Comparison of ENCODE assay signal across 16 cellular contexts in genomic region chr2:15731213-15731888, GRCh38.
DNase-seq lines count a peak whose midpoint lies in the region; ATAC-seq and TF ChIP-seq lines count a peak whose summit lies in the region.
"Had no signal": no experiment of that assay in that cellular context is flagged by ENCODE, and none has a peak within 500 bp of the region (broad histone marks: within the 10 kb centered on the region; RNA-seq: fewer than 3 reads in every experiment).

No MANE protein-coding gene starts in this region.

- H2BK15ac ChIP-seq in H9 (ENCODE audit: low read depth, low read length) = no peak overlapping the region

- H3T11ph ChIP-seq in H9 (ENCODE audit: low read length) = no peak overlapping the region

- H2BK5ac ChIP-seq in H9 (ENCODE audit: insufficient read length, low read length) = no peak overlapping the region

- H3K4me2 ChIP-seq in H9 (ENCODE audit: insufficient read depth, insufficient read length, low read length) (no peak overlapping the region), smooth muscle cell (peak overlapping the region; percentile 7)
- H3K4me2 ChIP-seq: PC-9 had no signal

- no peak overlapping the region for H3K4ac ChIP-seq in H9 (ENCODE audit: low read depth, low read length)

- no peak overlapping the region for H3K27ac ChIP-seq in H9 (ENCODE audit: insufficient read length, low read depth, low read length)
- H3K27ac ChIP-seq in SJCRH30 = peak overlapping the region; percentile 94
- no peak overlapping the region for H3K27ac ChIP-seq in smooth muscle cell (ENCODE audit: low read depth)
- H3K27ac ChIP-seq in endodermal cell (ENCODE audit: low read depth, low read length) = no peak overlapping the region
- H3K27ac ChIP-seq: PC-9 had no signal

- TF ChIP-seq CTCF in H9 (conservative IDR thresholded peaks at IDR 0.05) = no peak
- TF ChIP-seq CTCF in smooth muscle cell (IDR thresholded peaks at IDR 0.05; ENCODE audit: borderline replicate concordance, insufficient read depth, poor library complexity, severe bottlenecking) = no peak
- TF ChIP-seq CTCF in endodermal cell (conservative IDR thresholded peaks at IDR 0.05) = no peak

- no peak overlapping the region for H3K4me3 Mint-ChIP-seq in H9
- H3K4me3 Mint-ChIP-seq in memory B cell = no peak overlapping the region
- H3K4me3 Mint-ChIP-seq in endodermal cell = no peak overlapping the region
- no peak overlapping the region for H3K4me3 Mint-ChIP-seq in activated T-helper 1 cell treated with anti-CD3 and anti-CD28 coated beads, Interleukin-12 subunit alpha, Interleukin-12 subunit beta, Interleukin-2, Interleukin-4 antibody, amounts not matched to agents 30 ng/mL and 10 ng/mL and 1 ng/mL, durations not matched to agents 14 hours and 24 hours and 36 hours
- H3K4me3 Mint-ChIP-seq: CD8-positive, alpha-beta T cell had no signal

- no peak overlapping the region for H3K23ac ChIP-seq in H9 (ENCODE audit: insufficient read length, low read depth, low read length)

- DNase-seq in H9 (peak; percentile 15), SJCRH30 (no peak), memory B cell (ENCODE audit: low spot score in 2 of 2) (no peak), smooth muscle cell (lab: John Stamatoyannopoulos, UW; ENCODE audit: unreplicated experiment) (no peak), NCI-H146 treated with DMSO at 0.1 percent for 48 hours (lab: John Stamatoyannopoulos, UW; ENCODE audit: unreplicated experiment) (no peak), GDM1 (lab: John Stamatoyannopoulos, UW) (no peak), endodermal cell (no peak)
- DNase-seq in activated T-helper 1 cell treated with anti-CD3 and anti-CD28 coated beads, Interleukin-12 subunit alpha, Interleukin-12 subunit beta, Interleukin-2, Interleukin-4 antibody, amounts not matched to agents 30 ng/mL and 10 ng/mL and 1 ng/mL, durations not matched to agents 14 hours and 24 hours and 36 hours (ENCODE audit: low spot score) = no peak
- DNase-seq: CD8-positive, alpha-beta T cell; KG1; NCI-H1092 treated with DMSO at 0.1 percent for 48 hours; NCI-H1694 treated with DMSO at 0.1 percent for 48 hours; NCI-H2081 treated with DMSO at 0.1 percent for 48 hours; NCI-H446 treated with DMSO at 0.1 percent for 48 hours; NCI-H526 treated with DMSO at 0.1 percent for 48 hours had no signal

- H3K9me3 ChIP-seq in H9 (ENCODE audit: control insufficient read depth, low read depth, low read length) (no peaks in the 10 kb centered on the region), SJCRH30 (replicated peaks) (no peaks in the 10 kb centered on the region), smooth muscle cell (replicated peaks; ENCODE audit: low read depth) (no peaks in the 10 kb centered on the region), endodermal cell (ENCODE audit: control insufficient read depth, low read length) (no peaks in the 10 kb centered on the region)

- intact Hi-C loops in activated T-helper 1 cell treated with anti-CD3 and anti-CD28 coated beads, Interleukin-12 subunit alpha, Interleukin-12 subunit beta, Interleukin-2, Interleukin-4 antibody, amounts not matched to agents 30 ng/mL and 10 ng/mL and 1 ng/mL, durations not matched to agents 14 hours and 24 hours and 36 hours (cut with micrococcal nuclease) = no loop called here

- H3K9ac ChIP-seq in H9 (ENCODE audit: extremely low read depth, insufficient read length, low read length) (no peak overlapping the region), smooth muscle cell (ENCODE audit: low read depth) (no peak overlapping the region), endodermal cell (ENCODE audit: extremely low read depth, low read length, poor library complexity, severe bottlenecking) (no peak overlapping the region)

- H3K4me1 ChIP-seq in H9 (ENCODE audit: insufficient read depth, low read length) = 0 out of 2 replicates have a peak, but pooled peaks cover 3% of the 10 kb centered on the region
- peaks cover 65% of the 10 kb centered on the region for H3K4me1 ChIP-seq in SJCRH30
- H3K4me1 ChIP-seq in smooth muscle cell (ENCODE audit: low read depth) = peaks cover 21% of the 10 kb centered on the region
- H3K4me1 ChIP-seq in endodermal cell (ENCODE audit: control insufficient read depth, insufficient read depth, low read length) = peaks cover 7% of the 10 kb centered on the region

- no peak overlapping the region for H2BK20ac ChIP-seq in H9 (ENCODE audit: low read depth, low read length, poor library complexity, severe bottlenecking)

- no peaks in the 10 kb centered on the region for H3K27me3 ChIP-seq in H9 (ENCODE audit: insufficient read depth, low read length)
- no peaks in the 10 kb centered on the region for H3K27me3 ChIP-seq in SJCRH30
- no peaks in the 10 kb centered on the region for H3K27me3 ChIP-seq in smooth muscle cell (ENCODE audit: low read depth)
- H3K27me3 ChIP-seq in endodermal cell (ENCODE audit: control insufficient read depth, insufficient read depth, low read length, poor library complexity, severe bottlenecking) = peaks cover 64% of the 10 kb centered on the region

- H3K9me3 Mint-ChIP-seq in H9 = no peaks in the 10 kb centered on the region; a peak in 1 of 5 replicates
- H3K9me3 Mint-ChIP-seq in memory B cell = no peaks in the 10 kb centered on the region
- no peaks in the 10 kb centered on the region for H3K9me3 Mint-ChIP-seq in endodermal cell
- no peaks in the 10 kb centered on the region for H3K9me3 Mint-ChIP-seq in activated T-helper 1 cell treated with anti-CD3 and anti-CD28 coated beads, Interleukin-12 subunit alpha, Interleukin-12 subunit beta, Interleukin-2, Interleukin-4 antibody, amounts not matched to agents 30 ng/mL and 10 ng/mL and 1 ng/mL, durations not matched to agents 14 hours and 24 hours and 36 hours
- H3K9me3 Mint-ChIP-seq: CD8-positive, alpha-beta T cell had no signal

- H4K5ac ChIP-seq in H9 (ENCODE audit: insufficient read length, low read depth, low read length) = no peak overlapping the region

- H3F3A ChIP-seq in smooth muscle cell (ENCODE audit: low read depth) = peaks cover 4% of the 10 kb centered on the region

- H2AFZ ChIP-seq in H9 (ENCODE audit: low read length) (no peak overlapping the region), smooth muscle cell (ENCODE audit: low read depth) (no peak overlapping the region)
- H2AFZ ChIP-seq: PC-9 had no signal

- H4K91ac ChIP-seq in H9 (ENCODE audit: insufficient read length, low read depth, low read length) = no peak overlapping the region

- H2BK12ac ChIP-seq in H9 (ENCODE audit: insufficient read length, low read depth, low read length) = no peak overlapping the region

- H3K18ac ChIP-seq in H9 (ENCODE audit: insufficient read length, low read depth, low read length) = no peak overlapping the region

- no peak overlapping the region for H3K56ac ChIP-seq in H9 (ENCODE audit: insufficient read length, low read depth, low read length)

- no peak overlapping the region for H4K8ac ChIP-seq in H9 (replicated peaks; ENCODE audit: insufficient read length, low read depth, low read length)

- no peaks in the 10 kb centered on the region for H3K36me3 ChIP-seq in SJCRH30
- no peaks in the 10 kb centered on the region for H3K36me3 ChIP-seq in smooth muscle cell (ENCODE audit: low read depth)
- H3K36me3 ChIP-seq in endodermal cell (ENCODE audit: control insufficient read depth, insufficient read depth, low read length) = no peaks in the 10 kb centered on the region

- H3K4me3 ChIP-seq in SJCRH30 = no peak overlapping the region
- no peak overlapping the region for H3K4me3 ChIP-seq in smooth muscle cell
- H3K4me3 ChIP-seq in endodermal cell (ENCODE audit: low read length) = no peak overlapping the region
- H3K4me3 ChIP-seq: PC-9 had no signal

- H3K36me3 Mint-ChIP-seq in H9 (ENCODE audit: insufficient read depth in 1 of 3, low read depth in 3 of 3) = no peaks in the 10 kb centered on the region; a peak in 1 of 7 replicates
- H3K36me3 Mint-ChIP-seq in memory B cell = no peaks in the 10 kb centered on the region
- no peaks in the 10 kb centered on the region for H3K36me3 Mint-ChIP-seq in endodermal cell (ENCODE audit: low read depth)
- no peaks in the 10 kb centered on the region for H3K36me3 Mint-ChIP-seq in activated T-helper 1 cell treated with anti-CD3 and anti-CD28 coated beads, Interleukin-12 subunit alpha, Interleukin-12 subunit beta, Interleukin-2, Interleukin-4 antibody, amounts not matched to agents 30 ng/mL and 10 ng/mL and 1 ng/mL, durations not matched to agents 14 hours and 24 hours and 36 hours (ENCODE audit: low read depth)
- H3K36me3 Mint-ChIP-seq: CD8-positive, alpha-beta T cell had no signal

- H3K14ac ChIP-seq in H9 (ENCODE audit: insufficient read depth, low read length) = peak overlapping the region; percentile 12; the same call in 1 of the 2 replicates

- peaks cover 3% of the 10 kb centered on the region; the same call in 1 of the 2 replicates for H3K27me3 Mint-ChIP-seq in H9 (ENCODE audit: low read depth)
- peaks cover 12% of the 10 kb centered on the region for H3K27me3 Mint-ChIP-seq in memory B cell
- peaks cover 75% of the 10 kb centered on the region for H3K27me3 Mint-ChIP-seq in endodermal cell (ENCODE audit: insufficient read depth)
- peaks cover 5% of the 10 kb centered on the region for H3K27me3 Mint-ChIP-seq in activated T-helper 1 cell treated with anti-CD3 and anti-CD28 coated beads, Interleukin-12 subunit alpha, Interleukin-12 subunit beta, Interleukin-2, Interleukin-4 antibody, amounts not matched to agents 30 ng/mL and 10 ng/mL and 1 ng/mL, durations not matched to agents 14 hours and 24 hours and 36 hours (ENCODE audit: insufficient read depth)

- H3K4me1 Mint-ChIP-seq in H9 (peaks cover 24 to 26% of the 10 kb centered on the region in 2 experiments), memory B cell (peaks cover 14% of the 10 kb centered on the region), endodermal cell (peaks cover 24% of the 10 kb centered on the region)
- no peaks in the 10 kb centered on the region for H3K4me1 Mint-ChIP-seq in activated T-helper 1 cell treated with anti-CD3 and anti-CD28 coated beads, Interleukin-12 subunit alpha, Interleukin-12 subunit beta, Interleukin-2, Interleukin-4 antibody, amounts not matched to agents 30 ng/mL and 10 ng/mL and 1 ng/mL, durations not matched to agents 14 hours and 24 hours and 36 hours (ENCODE audit: low read depth)

- no CpG with 5 or more reads among the region's 7 CpGs for WGBS in H9 (ENCODE audit: extremely low coverage, insufficient read length, low lambda C conversion rate)
- WGBS in smooth muscle cell (ENCODE audit: low lambda C conversion rate) = 97% methylated on average over 7 of the region's 7 CpGs
- WGBS in endodermal cell (ENCODE audit: insufficient coverage in 1 of 2, insufficient read length in 1 of 2), 2 experiments = 90 to 98% methylated on average over 6 to 7 of the region's 7 CpGs

- no peaks in the 10 kb centered on the region for H3K23me2 ChIP-seq in H9 (ENCODE audit: insufficient read length, low read depth, low read length, poor library complexity, severe bottlenecking)

- H3K27ac Mint-ChIP-seq in H9 (no peak overlapping the region), memory B cell (peak overlapping the region; percentile 2), endodermal cell (no peak overlapping the region)
- no peak overlapping the region for H3K27ac Mint-ChIP-seq in activated T-helper 1 cell treated with anti-CD3 and anti-CD28 coated beads, Interleukin-12 subunit alpha, Interleukin-12 subunit beta, Interleukin-2, Interleukin-4 antibody, amounts not matched to agents 30 ng/mL and 10 ng/mL and 1 ng/mL, durations not matched to agents 14 hours and 24 hours and 36 hours
- H3K27ac Mint-ChIP-seq: CD8-positive, alpha-beta T cell had no signal

- H4K20me1 ChIP-seq in H9 (ENCODE audit: control insufficient read depth, insufficient read depth, insufficient read length) (no peaks in the 10 kb centered on the region), smooth muscle cell (ENCODE audit: low read depth) (no peaks in the 10 kb centered on the region)

- H3K79me2 ChIP-seq in H9 (ENCODE audit: insufficient read depth, low read length) = no peaks in the 10 kb centered on the region
- H3K79me2 ChIP-seq in smooth muscle cell (ENCODE audit: low read depth) = no peaks in the 10 kb centered on the region

- no peak overlapping the region for H2BK120ac ChIP-seq in H9 (ENCODE audit: low read depth, low read length, poor library complexity, severe bottlenecking)

- H3K79me1 ChIP-seq in H9 (ENCODE audit: insufficient read depth, low read depth, low read length, poor library complexity, severe bottlenecking) = no peaks in the 10 kb centered on the region

- no peak overlapping the region for H2AK5ac ChIP-seq in H9 (ENCODE audit: insufficient read length, low read length)

- no peak for ATAC-seq in memory B cell (ENCODE audit: low read depth)
- ATAC-seq: CD8-positive, alpha-beta T cell had no signal
